ENCODE assay signal across 7 cellular contexts in genomic region chr4:132228676-132229075, GRCh38.
"Had no signal": no experiment of that assay in that cellular context is flagged by ENCODE, and none has a peak within 500 bp of the region (broad histone marks: within the 10 kb centered on the region; RNA-seq: fewer than 3 reads in every experiment).

No MANE protein-coding gene starts in this region.

- DNase-seq: GDM1, GF-D8 had no signal

- H3K4me3 ChIP-seq: GM12878 had no signal

- ATAC-seq: GM12878 had no signal

- FAIRE-seq: GM12878, GM12891, GM12892, GM18507, GM19239 had no signal
